In genomic region chr16:66881014-66881417, GRCh38 we compare ENCODE assay signal across 9 cellular contexts. TPM values are rescaled to one million over a fixed set of nuclear protein-coding genes. Genes with fewer than 3 reads are reported as not detected.
DNase-seq lines count a peak whose midpoint lies in the region; ATAC-seq, FAIRE-seq and TF ChIP-seq lines count a peak whose summit lies in the region.
"Had no signal": no experiment of that assay in that cellular context is flagged by ENCODE, and none has a peak within 500 bp of the region (broad histone marks: within the 10 kb centered on the region; RNA-seq: fewer than 3 reads in every experiment).

No MANE protein-coding gene starts in this region.

- H3K4me3 ChIP-seq in GM12864 (ENCODE audit: low read depth, low read length) = peak overlapping the region; percentile 94
- H3K4me3 ChIP-seq in HUES64 (ENCODE audit: low read length) = peak overlapping the region; percentile 73
- H3K4me3 ChIP-seq in astrocyte (ENCODE audit: insufficient read depth, low read depth, low read length) = peak overlapping the region; percentile 80

- peaks cover 11% of the 10 kb centered on the region for H3K36me3 Mint-ChIP-seq in astrocyte (ENCODE audit: low read depth, unreplicated experiment)

- 2% methylated on average over 21 of the region's 23 CpGs for WGBS in HUES64

- H3K9me3 Mint-ChIP-seq in astrocyte (ENCODE audit: unreplicated experiment) = no peaks in the 10 kb centered on the region

- H3K9ac ChIP-seq in HUES64 (ENCODE audit: low read depth, low read length) = peak overlapping the region; percentile 67
- H3K9ac ChIP-seq in astrocyte (ENCODE audit: low read length) = peak overlapping the region; percentile 80

- peak overlapping the region; percentile 86 for H2AFZ ChIP-seq in astrocyte (ENCODE audit: low read depth, low read length)

- no peaks in the 10 kb centered on the region for H3K27me3 Mint-ChIP-seq in astrocyte (ENCODE audit: low read depth, unreplicated experiment)

- FAIRE-seq in astrocyte (lab: Jason Lieb, UNC) = no peak

- H3K79me2 ChIP-seq in astrocyte (ENCODE audit: insufficient read depth, low read length) = peaks cover 23% of the 10 kb centered on the region

- no peak overlapping the region for H3K27ac Mint-ChIP-seq in astrocyte (ENCODE audit: unreplicated experiment)

- ATAC-seq in left lobe of liver = peak; percentile 32
- no peak for ATAC-seq in HG03571 (IDR thresholded peaks at IDR 0.05; ENCODE audit: unreplicated experiment)

- peak overlapping the region; percentile 96 for H3K4me3 Mint-ChIP-seq in astrocyte (ENCODE audit: unreplicated experiment)

- TF ChIP-seq CTCF in GM12864 (IDR thresholded peaks at IDR 0.05; ENCODE audit: low read depth, low read length, missing control alignments) (no peak), astrocyte (IDR thresholded peaks at IDR 0.05; ENCODE audit: insufficient read depth, low read depth, low read length) (no peak)

- DNase-seq in GM12864 (ENCODE audit: low read depth) = no peak
- no peak for DNase-seq in astrocyte (ENCODE audit: low read depth)
- DNase-seq in left lobe of liver (ENCODE audit: low spot score) = no peak
- DNase-seq in NCI-H524 treated with DMSO at 0.1 percent for 48 hours (lab: John Stamatoyannopoulos, UW) = no peak
- DNase-seq in pons (ENCODE audit: low spot score) = no peak

- H3K9me3 ChIP-seq in HUES64 (ENCODE audit: insufficient read depth, low read depth, low read length) (no peaks in the 10 kb centered on the region), astrocyte (ENCODE audit: insufficient read depth, low read depth, low read length) (no peaks in the 10 kb centered on the region)

- peaks cover 23% of the 10 kb centered on the region for H3K4me1 Mint-ChIP-seq in astrocyte (ENCODE audit: low read depth, unreplicated experiment)

- H3K27me3 ChIP-seq in HUES64 (ENCODE audit: insufficient read depth, low read length) = peaks cover 2% of the 10 kb centered on the region; the same call in 1 of the 2 replicates
- no peaks in the 10 kb centered on the region for H3K27me3 ChIP-seq in astrocyte (ENCODE audit: insufficient read depth, low read length)

- peaks cover 10% of the 10 kb centered on the region; the same call in 1 of the 2 replicates for H3K4me1 ChIP-seq in HUES64 (ENCODE audit: insufficient read depth, low read length)
- peaks cover 9% of the 10 kb centered on the region for H3K4me1 ChIP-seq in astrocyte (ENCODE audit: insufficient read depth, low read length)

- peaks cover 26% of the 10 kb centered on the region for H4K20me1 ChIP-seq in astrocyte (ENCODE audit: insufficient read depth, low read length)

- H3K27ac ChIP-seq in HUES64 (ENCODE audit: low read depth, low read length) = no peak overlapping the region
- H3K27ac ChIP-seq in astrocyte (ENCODE audit: low read depth, low read length) = peak overlapping the region; percentile 43
- H3K27ac ChIP-seq in temporal lobe (ENCODE audit: low read depth, low read length) = peak overlapping the region; percentile 44

- peaks cover 20% of the 10 kb centered on the region for H3K36me3 ChIP-seq in HUES64 (ENCODE audit: insufficient read depth, low read length)
- peaks cover 14% of the 10 kb centered on the region for H3K36me3 ChIP-seq in astrocyte (ENCODE audit: insufficient read depth, low read length)

- H3K4me2 ChIP-seq in astrocyte (ENCODE audit: low read length) = peak overlapping the region; percentile 93

RNA-seq across cellular contexts. Expression of gene PDP2, which starts 0.7 kb away (rescaled TPM):
- 11.3 TPM for polyA plus RNA-seq in HUES64 (2013, experiment 1 of 2)
- polyA plus RNA-seq in HUES64 (2013, experiment 2 of 2) = 13.8 TPM
- 12.1 and 16.8 TPM in 2 replicates for total RNA-seq in astrocyte
- 12.3 TPM for total RNA-seq in left lobe of liver
- 12.3 TPM for total RNA-seq in temporal lobe

RNA-seq across cellular contexts. Expression of gene CA7, which starts 36.8 kb away (rescaled TPM):
- 0.40 TPM for polyA plus RNA-seq in HUES64 (2013, experiment 1 of 2)
- 0.89 TPM for polyA plus RNA-seq in HUES64 (2013, experiment 2 of 2)
- total RNA-seq in astrocyte = not detected in 2 replicates
- total RNA-seq in left lobe of liver = not detected
- not detected for total RNA-seq in temporal lobe
- total RNA-seq: RPMI7951 had no signal

RNA-seq across cellular contexts. Expression of gene CDH16, which starts 37.7 kb away (rescaled TPM):
- polyA plus RNA-seq in HUES64 (2013, experiment 1 of 2) = not detected
- polyA plus RNA-seq in HUES64 (2013, experiment 2 of 2) = not detected
- total RNA-seq in astrocyte (not detected in 2 replicates), left lobe of liver (not detected), temporal lobe (not detected)
- total RNA-seq: RPMI7951 had no signal

RNA-seq across cellular contexts. Expression of gene RRAD, which starts 44.3 kb away (rescaled TPM):
- not detected for polyA plus RNA-seq in HUES64 (2013, experiment 1 of 2)
- polyA plus RNA-seq in HUES64 (2013, experiment 2 of 2) = 0.51 TPM
- 10.2 and 12.1 TPM in 2 replicates for total RNA-seq in astrocyte
- total RNA-seq in left lobe of liver = 0.98 TPM
- 1.5 TPM for total RNA-seq in temporal lobe

RNA-seq across cellular contexts. Expression of gene NAE1, which starts 50.2 kb away (rescaled TPM):
- 168 TPM for polyA plus RNA-seq in HUES64 (2013, experiment 1 of 2)
- 161 TPM for polyA plus RNA-seq in HUES64 (2013, experiment 2 of 2)
- total RNA-seq in astrocyte (55.0 and 65.0 TPM in 2 replicates), left lobe of liver (19.5 TPM), temporal lobe (80.4 TPM)
